In the genomic region with DNA sequence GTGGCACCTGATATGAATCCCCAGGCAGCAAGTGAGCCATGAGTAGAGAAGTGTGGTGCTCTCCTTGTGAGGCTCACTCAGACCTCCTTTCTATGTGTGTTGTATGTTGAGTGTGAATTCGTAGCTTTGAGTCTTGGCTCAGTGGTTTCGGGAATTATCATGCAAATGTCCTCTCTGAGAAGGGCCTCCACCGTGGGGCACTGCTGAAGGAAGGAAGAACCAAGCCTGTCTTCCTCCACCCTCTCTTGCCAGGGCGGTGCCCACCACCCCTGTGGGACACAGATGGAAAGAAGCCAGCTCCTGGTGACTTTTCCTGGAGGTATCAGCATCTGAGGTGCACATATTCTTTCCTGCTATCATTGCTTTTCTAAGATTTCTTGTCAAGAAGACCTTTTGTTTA, we compare ENCODE assay signal across 33 cellular contexts.
"Had no signal": no experiment of that assay in that cellular context is flagged by ENCODE, and none has a peak within 500 bp of the region (broad histone marks: within the 10 kb centered on the region; RNA-seq: fewer than 3 reads in every experiment).

No MANE protein-coding gene starts in this region.

- DNase-seq: activated CD4-positive, alpha-beta memory T cell treated with anti-CD3 and anti-CD28 coated beads for 36 hours; activated CD4-positive, alpha-beta T cell treated with anti-CD3 and anti-CD28 coated beads for 36 hours; activated CD4-positive, alpha-beta T cell treated with anti-CD3 and anti-CD28 coated beads, Interleukin-2, amount 10 ng/mL, durations not matched to agents 24 days and 14 days; activated CD4-positive, CD25-positive, alpha-beta regulatory T cell; activated CD4-positive, CD25-positive, alpha-beta regulatory T cell treated with anti-CD3 and anti-CD28 coated beads, Interleukin-2, amount 50 U/mL, for 72 hours; activated CD8-positive, alpha-beta memory T cell treated with anti-CD3 and anti-CD28 coated beads, Interleukin-2, amount 10 ng/mL, durations not matched to agents 7 days and 5 days; activated CD8-positive, alpha-beta memory T cell treated with anti-CD3 and anti-CD28 coated beads, Interleukin-2, amount 50 U/mL, for 4 hours; activated CD8-positive, alpha-beta T cell treated with anti-CD3 and anti-CD28 coated beads, Interleukin-2, amount 10 ng/mL, durations not matched to agents 7 days and 5 days; activated effector memory CD4-positive, alpha-beta T cell treated with anti-CD3 and anti-CD28 coated beads, Interleukin-2, amount 50 U/mL, for 16 hours; activated naive CD4-positive, alpha-beta T cell treated with anti-CD3 and anti-CD28 coated beads, Interleukin-2, amount 10 ng/mL, durations not matched to agents 7 days and 5 days; activated naive CD8-positive, alpha-beta T cell treated with anti-CD3 and anti-CD28 coated beads, Interleukin-2, amount 10 ng/mL, durations not matched to agents 7 days and 5 days; activated T-cell treated with anti-CD3 and anti-CD28 coated beads, Interleukin-2, amount 50 U/mL, for 1 hour; activated T-cell treated with anti-CD3 and anti-CD28 coated beads, Interleukin-2, amount 50 U/mL, for 48 hours; brain microvascular endothelial cell; dorsolateral prefrontal cortex; effector memory CD4-positive, alpha-beta T cell; erythroblast; esophagus squamous epithelium; foreskin melanocyte; heart right ventricle; T-helper 1 cell; T-helper 17 cell; T1000; WERI-Rb-1 had no signal

- ATAC-seq: activated CD4-positive, alpha-beta T cell treated with anti-CD3 and anti-CD28 coated beads for 36 hours; activated CD8-positive, alpha-beta memory T cell treated with anti-CD3 and anti-CD28 coated beads, Interleukin-2, amount 10 ng/mL, durations not matched to agents 7 days and 5 days; activated CD8-positive, alpha-beta T cell treated with anti-CD3 and anti-CD28 coated beads, Interleukin-2, amount 10 ng/mL, durations not matched to agents 7 days and 5 days; activated naive CD4-positive, alpha-beta T cell treated with anti-CD3 and anti-CD28 coated beads, Interleukin-2, amount 50 U/mL, for 72 hours; gastroesophageal sphincter; heart right ventricle; T-helper 17 cell had no signal

- H3K4me3 ChIP-seq: ascending aorta, coronary artery, dorsolateral prefrontal cortex, esophagus squamous epithelium, gastroesophageal sphincter, heart right ventricle had no signal

- H3K36me3 Mint-ChIP-seq: activated CD4-positive, alpha-beta memory T cell treated with anti-CD3 and anti-CD28 coated beads for 36 hours; activated CD8-positive, alpha-beta memory T cell treated with anti-CD3 and anti-CD28 coated beads, Interleukin-2, amount 10 ng/mL, durations not matched to agents 7 days and 5 days; activated naive CD4-positive, alpha-beta T cell treated with anti-CD3 and anti-CD28 coated beads, Interleukin-2, amount 10 ng/mL, durations not matched to agents 7 days and 5 days; activated naive CD4-positive, alpha-beta T cell treated with anti-CD3 and anti-CD28 coated beads, Interleukin-2, amount 50 U/mL, for 72 hours; activated naive CD8-positive, alpha-beta T cell treated with anti-CD3 and anti-CD28 coated beads, Interleukin-2, amount 10 ng/mL, durations not matched to agents 7 days and 5 days had no signal

- H3K4me1 ChIP-seq: ascending aorta, esophagus squamous epithelium, gastroesophageal sphincter, heart right ventricle had no signal

- H3K27me3 ChIP-seq: ascending aorta, brain microvascular endothelial cell had no signal

- H3K9me3 ChIP-seq: ascending aorta, esophagus squamous epithelium, gastroesophageal sphincter, heart right ventricle had no signal

- H3K4me1 Mint-ChIP-seq: activated CD4-positive, alpha-beta T cell treated with anti-CD3 and anti-CD28 coated beads for 36 hours; activated CD4-positive, alpha-beta T cell treated with anti-CD3 and anti-CD28 coated beads, Interleukin-2, amount 10 ng/mL, durations not matched to agents 24 days and 14 days; activated CD8-positive, alpha-beta memory T cell treated with anti-CD3 and anti-CD28 coated beads, Interleukin-2, amount 10 ng/mL, durations not matched to agents 7 days and 5 days; activated naive CD4-positive, alpha-beta T cell treated with anti-CD3 and anti-CD28 coated beads, Interleukin-2, amount 10 ng/mL, durations not matched to agents 7 days and 5 days; activated naive CD8-positive, alpha-beta T cell treated with anti-CD3 and anti-CD28 coated beads, Interleukin-2, amount 10 ng/mL, durations not matched to agents 7 days and 5 days; central memory CD8-positive, alpha-beta T cell; T-helper 17 cell had no signal

- H3K9me3 Mint-ChIP-seq: activated CD4-positive, alpha-beta memory T cell treated with anti-CD3 and anti-CD28 coated beads for 36 hours; activated CD4-positive, alpha-beta T cell treated with anti-CD3 and anti-CD28 coated beads, Interleukin-2, amount 10 ng/mL, durations not matched to agents 24 days and 14 days; activated naive CD4-positive, alpha-beta T cell treated with anti-CD3 and anti-CD28 coated beads, Interleukin-2, amount 10 ng/mL, durations not matched to agents 7 days and 5 days; activated naive CD4-positive, alpha-beta T cell treated with anti-CD3 and anti-CD28 coated beads, Interleukin-2, amount 50 U/mL, for 72 hours; activated naive CD8-positive, alpha-beta T cell treated with anti-CD3 and anti-CD28 coated beads, Interleukin-2, amount 10 ng/mL, durations not matched to agents 7 days and 5 days; activated T-helper 1 cell treated with anti-CD3 and anti-CD28 coated beads, Interleukin-12 subunit alpha, Interleukin-12 subunit beta, Interleukin-2, Interleukin-4 antibody, amounts not matched to agents 30 ng/mL and 10 ng/mL and 1 ng/mL, durations not matched to agents 14 hours and 24 hours and 36 hours; activated T-helper 2 cell treated with anti-CD3 and anti-CD28 coated beads, Interferon-gamma antibody, Interleukin-2, Interleukin-4, amounts not matched to agents 10 μg/mL and 5 μg/mL and 100 μg/mL, durations not matched to agents 14 hours and 24 hours and 36 hours; central memory CD8-positive, alpha-beta T cell; dendritic cell treated with granulocyte-macrophage colony-stimulating factor and Interleukin-4, amounts not matched to agents 40 ng/mL and 50 ng/mL, for 4 days; T-helper 2 cell treated with Interferon-gamma antibody and Interleukin-4, amounts not matched to agents 5 μg/mL and 100 μg/mL, for 36 hours had no signal

- H3K27ac Mint-ChIP-seq: activated CD4-positive, alpha-beta memory T cell treated with anti-CD3 and anti-CD28 coated beads for 36 hours; activated CD4-positive, alpha-beta T cell treated with anti-CD3 and anti-CD28 coated beads for 36 hours; activated CD4-positive, alpha-beta T cell treated with anti-CD3 and anti-CD28 coated beads, Interleukin-2, amount 10 ng/mL, durations not matched to agents 24 days and 14 days; activated CD8-positive, alpha-beta memory T cell treated with anti-CD3 and anti-CD28 coated beads, Interleukin-2, amount 10 ng/mL, durations not matched to agents 7 days and 5 days; activated CD8-positive, alpha-beta T cell treated with anti-CD3 and anti-CD28 coated beads, Interleukin-2, amount 10 ng/mL, durations not matched to agents 7 days and 5 days; activated naive CD4-positive, alpha-beta T cell treated with anti-CD3 and anti-CD28 coated beads, Interleukin-2, amount 10 ng/mL, durations not matched to agents 7 days and 5 days; activated naive CD4-positive, alpha-beta T cell treated with anti-CD3 and anti-CD28 coated beads, Interleukin-2, amount 50 U/mL, for 72 hours; activated naive CD8-positive, alpha-beta T cell treated with anti-CD3 and anti-CD28 coated beads, Interleukin-2, amount 10 ng/mL, durations not matched to agents 7 days and 5 days; activated T-helper 1 cell treated with anti-CD3 and anti-CD28 coated beads, Interleukin-12 subunit alpha, Interleukin-12 subunit beta, Interleukin-2, Interleukin-4 antibody, amounts not matched to agents 30 ng/mL and 10 ng/mL and 1 ng/mL, durations not matched to agents 14 hours and 24 hours and 36 hours; activated T-helper 2 cell treated with anti-CD3 and anti-CD28 coated beads, Interferon-gamma antibody, Interleukin-2, Interleukin-4, amounts not matched to agents 10 μg/mL and 5 μg/mL and 100 μg/mL, durations not matched to agents 14 hours and 24 hours and 36 hours; dendritic cell treated with granulocyte-macrophage colony-stimulating factor and Interleukin-4, amounts not matched to agents 40 ng/mL and 50 ng/mL, for 4 days; T-helper 17 cell; T-helper 2 cell treated with Interferon-gamma antibody and Interleukin-4, amounts not matched to agents 5 μg/mL and 100 μg/mL, for 36 hours had no signal

- H3K27me3 Mint-ChIP-seq: activated CD4-positive, alpha-beta T cell treated with anti-CD3 and anti-CD28 coated beads for 36 hours; activated CD4-positive, alpha-beta T cell treated with anti-CD3 and anti-CD28 coated beads, Interleukin-2, amount 10 ng/mL, durations not matched to agents 24 days and 14 days; activated CD8-positive, alpha-beta memory T cell treated with anti-CD3 and anti-CD28 coated beads, Interleukin-2, amount 10 ng/mL, durations not matched to agents 7 days and 5 days; activated naive CD4-positive, alpha-beta T cell treated with anti-CD3 and anti-CD28 coated beads, Interleukin-2, amount 10 ng/mL, durations not matched to agents 7 days and 5 days; activated naive CD8-positive, alpha-beta T cell treated with anti-CD3 and anti-CD28 coated beads, Interleukin-2, amount 10 ng/mL, durations not matched to agents 7 days and 5 days; central memory CD8-positive, alpha-beta T cell; dendritic cell treated with granulocyte-macrophage colony-stimulating factor and Interleukin-4, amounts not matched to agents 40 ng/mL and 50 ng/mL, for 4 days had no signal

- H3K4me3 Mint-ChIP-seq: activated CD4-positive, alpha-beta memory T cell treated with anti-CD3 and anti-CD28 coated beads for 36 hours; activated CD4-positive, alpha-beta T cell treated with anti-CD3 and anti-CD28 coated beads for 36 hours; activated CD4-positive, alpha-beta T cell treated with anti-CD3 and anti-CD28 coated beads, Interleukin-2, amount 10 ng/mL, durations not matched to agents 24 days and 14 days; activated CD8-positive, alpha-beta memory T cell treated with anti-CD3 and anti-CD28 coated beads, Interleukin-2, amount 10 ng/mL, durations not matched to agents 7 days and 5 days; activated CD8-positive, alpha-beta T cell treated with anti-CD3 and anti-CD28 coated beads, Interleukin-2, amount 10 ng/mL, durations not matched to agents 7 days and 5 days; activated naive CD4-positive, alpha-beta T cell treated with anti-CD3 and anti-CD28 coated beads, Interleukin-2, amount 10 ng/mL, durations not matched to agents 7 days and 5 days; activated naive CD8-positive, alpha-beta T cell treated with anti-CD3 and anti-CD28 coated beads, Interleukin-2, amount 10 ng/mL, durations not matched to agents 7 days and 5 days; activated T-helper 1 cell treated with anti-CD3 and anti-CD28 coated beads, Interleukin-12 subunit alpha, Interleukin-12 subunit beta, Interleukin-2, Interleukin-4 antibody, amounts not matched to agents 30 ng/mL and 10 ng/mL and 1 ng/mL, durations not matched to agents 14 hours and 24 hours and 36 hours; central memory CD8-positive, alpha-beta T cell; dendritic cell treated with granulocyte-macrophage colony-stimulating factor and Interleukin-4, amounts not matched to agents 40 ng/mL and 50 ng/mL, for 4 days; T-helper 17 cell; T-helper 2 cell treated with Interferon-gamma antibody and Interleukin-4, amounts not matched to agents 5 μg/mL and 100 μg/mL, for 36 hours had no signal

- H3K36me3 ChIP-seq: ascending aorta, brain microvascular endothelial cell, esophagus squamous epithelium, gastroesophageal sphincter, heart right ventricle, WERI-Rb-1 had no signal

- H3K27ac ChIP-seq: ascending aorta, brain microvascular endothelial cell, coronary artery, esophagus squamous epithelium, gastroesophageal sphincter, heart right ventricle, WERI-Rb-1 had no signal
